1 cellular context compared by ENCODE assay signal in the genomic region with DNA sequence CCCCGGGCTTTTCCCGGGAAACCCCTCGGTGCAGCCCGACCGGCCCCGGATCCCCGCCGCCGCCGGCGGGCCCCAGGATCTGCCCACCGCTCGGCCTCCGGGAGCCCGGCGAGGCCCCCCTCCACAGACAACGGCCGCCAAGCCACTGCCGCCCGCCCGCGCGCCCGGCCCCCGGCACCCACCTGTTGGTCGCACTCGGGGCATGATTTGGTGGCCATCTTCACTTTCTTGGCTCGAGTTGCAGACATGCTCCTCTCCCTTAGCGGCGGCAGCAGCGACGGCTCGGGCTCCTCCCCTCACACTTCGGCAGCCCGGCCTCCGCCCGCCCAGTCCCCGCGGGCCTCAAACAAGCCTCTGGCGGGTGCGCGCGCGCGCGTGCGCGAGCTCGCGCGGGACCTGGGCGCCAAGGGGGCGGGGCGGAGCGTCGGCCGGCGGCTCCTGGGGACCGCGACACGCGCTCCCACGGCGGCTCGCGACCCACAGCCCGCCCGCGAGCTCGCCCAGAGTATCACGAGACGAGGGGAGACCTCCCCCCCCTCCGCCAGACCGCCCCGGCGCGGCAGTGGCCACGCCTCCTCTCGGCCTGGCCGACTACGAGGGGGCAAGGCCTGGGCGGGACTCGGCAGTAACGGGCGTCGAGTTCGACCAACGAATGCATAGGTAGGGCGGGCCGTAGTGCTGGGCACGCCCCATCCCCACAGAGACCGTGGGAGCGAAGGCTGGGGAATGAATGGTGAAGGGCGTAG.
A peak's percentile ranks its signal among the peaks of the same experiment; 100 is the strongest.
TF ChIP-seq lines count a peak whose summit lies in the region.

A gene with protein sequence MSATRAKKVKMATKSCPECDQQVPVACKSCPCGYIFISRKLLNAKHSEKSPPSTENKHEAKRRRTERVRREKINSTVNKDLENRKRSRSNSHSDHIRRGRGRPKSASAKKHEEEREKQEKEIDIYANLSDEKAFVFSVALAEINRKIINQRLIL (minus strand): TSS at position 279 of the 746 bp plus-strand sequence. CDS start 31 bp downstream, at position 248.

TF ChIP-seq in K562, 482 proteins besides CTCF, POLR2A, EP300 and RAD21 (continued from another document and continues in another):
- TF ChIP-seq TSHZ1 (CRISPR knock-in tag; IDR thresholded peaks at IDR 0.05) (no peak), ZNF583 (CRISPR knock-in tag; IDR thresholded peaks at IDR 0.05) (0 out of 2 replicates have a peak, but pooled peaks have one; percentile 19), RBM17 (IDR thresholded peaks at IDR 0.05; ENCODE audit: borderline replicate concordance, low read depth, low read length) (no peak), ZNF79 (CRISPR knock-in tag; IDR thresholded peaks at IDR 0.05; ENCODE audit: low read depth) (no peak), FOXA1 (IDR thresholded peaks at IDR 0.05; ENCODE audit: borderline replicate concordance) (no peak), ZBTB5 (IDR thresholded peaks at IDR 0.05) (no peak), ARID2 (IDR thresholded peaks at IDR 0.05) (no peak), ZNF143 (CRISPR knock-in tag; IDR thresholded peaks at IDR 0.05) (no peak), NCOR1 (IDR thresholded peaks at IDR 0.05) (peak; percentile 19; the same call in 1 of the 2 replicates), RERE (CRISPR knock-in tag; IDR thresholded peaks at IDR 0.05; ENCODE audit: borderline replicate concordance) (no peak), ZBTB9 (CRISPR knock-in tag; IDR thresholded peaks at IDR 0.05) (no peak), LCOR (CRISPR knock-in tag; IDR thresholded peaks at IDR 0.05) (no peak), SAFB (IDR thresholded peaks at IDR 0.05; ENCODE audit: borderline replicate concordance, low read depth, low read length) (peak; percentile 97), ZNF431 (CRISPR knock-in tag; IDR thresholded peaks at IDR 0.05) (no peak), ZC3H8 (IDR thresholded peaks at IDR 0.05) (no peak), ZNF644 (tag; IDR thresholded peaks at IDR 0.05; ENCODE audit: low read depth) (peak; percentile 16; the same call in 1 of the 2 replicates), TFE3 (CRISPR knock-in tag; IDR thresholded peaks at IDR 0.05) (no peak), CTBP1 (IDR thresholded peaks at IDR 0.05; ENCODE audit: borderline replicate concordance) (peak; percentile 65; the same call in 1 of the 2 replicates), ZNF282 (CRISPR knock-in tag; IDR thresholded peaks at IDR 0.05) (no peak), TAF7 (tag; IDR thresholded peaks at IDR 0.05) (no peak), POLR2G (IDR thresholded peaks at IDR 0.05; ENCODE audit: low read depth, low read length) (peak; percentile 92), SUPT5H (IDR thresholded peaks at IDR 0.05) (peak; percentile 56), NRF1 (conservative IDR thresholded peaks at IDR 0.05 in 1 of 2, IDR thresholded peaks at IDR 0.05 in 1 of 2) (peak; percentile 92 to 94), ILF3 (IDR thresholded peaks at IDR 0.05; ENCODE audit: borderline replicate concordance) (no peak), ZBED1 (IDR thresholded peaks at IDR 0.05) (peak; percentile 98)
- TF ChIP-seq, protein P1, sequence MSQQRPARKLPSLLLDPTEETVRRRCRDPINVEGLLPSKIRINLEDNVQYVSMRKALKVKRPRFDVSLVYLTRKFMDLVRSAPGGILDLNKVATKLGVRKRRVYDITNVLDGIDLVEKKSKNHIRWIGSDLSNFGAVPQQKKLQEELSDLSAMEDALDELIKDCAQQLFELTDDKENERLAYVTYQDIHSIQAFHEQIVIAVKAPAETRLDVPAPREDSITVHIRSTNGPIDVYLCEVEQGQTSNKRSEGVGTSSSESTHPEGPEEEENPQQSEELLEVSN (IDR thresholded peaks at IDR 0.05; ENCODE audit: borderline replicate concordance in 1 of 2, extremely low read depth in 1 of 2, insufficient read depth in 1 of 2, insufficient read length in 1 of 2, low read depth in 1 of 2, low read length in 1 of 2, poor library complexity in 1 of 2, severe bottlenecking in 1 of 2) = peak; percentile 63 to 87
- TF ChIP-seq, protein P2, sequence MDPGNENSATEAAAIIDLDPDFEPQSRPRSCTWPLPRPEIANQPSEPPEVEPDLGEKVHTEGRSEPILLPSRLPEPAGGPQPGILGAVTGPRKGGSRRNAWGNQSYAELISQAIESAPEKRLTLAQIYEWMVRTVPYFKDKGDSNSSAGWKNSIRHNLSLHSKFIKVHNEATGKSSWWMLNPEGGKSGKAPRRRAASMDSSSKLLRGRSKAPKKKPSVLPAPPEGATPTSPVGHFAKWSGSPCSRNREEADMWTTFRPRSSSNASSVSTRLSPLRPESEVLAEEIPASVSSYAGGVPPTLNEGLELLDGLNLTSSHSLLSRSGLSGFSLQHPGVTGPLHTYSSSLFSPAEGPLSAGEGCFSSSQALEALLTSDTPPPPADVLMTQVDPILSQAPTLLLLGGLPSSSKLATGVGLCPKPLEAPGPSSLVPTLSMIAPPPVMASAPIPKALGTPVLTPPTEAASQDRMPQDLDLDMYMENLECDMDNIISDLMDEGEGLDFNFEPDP (CRISPR knock-in tag; IDR thresholded peaks at IDR 0.05) = no peak
- TF ChIP-seq, protein P3, sequence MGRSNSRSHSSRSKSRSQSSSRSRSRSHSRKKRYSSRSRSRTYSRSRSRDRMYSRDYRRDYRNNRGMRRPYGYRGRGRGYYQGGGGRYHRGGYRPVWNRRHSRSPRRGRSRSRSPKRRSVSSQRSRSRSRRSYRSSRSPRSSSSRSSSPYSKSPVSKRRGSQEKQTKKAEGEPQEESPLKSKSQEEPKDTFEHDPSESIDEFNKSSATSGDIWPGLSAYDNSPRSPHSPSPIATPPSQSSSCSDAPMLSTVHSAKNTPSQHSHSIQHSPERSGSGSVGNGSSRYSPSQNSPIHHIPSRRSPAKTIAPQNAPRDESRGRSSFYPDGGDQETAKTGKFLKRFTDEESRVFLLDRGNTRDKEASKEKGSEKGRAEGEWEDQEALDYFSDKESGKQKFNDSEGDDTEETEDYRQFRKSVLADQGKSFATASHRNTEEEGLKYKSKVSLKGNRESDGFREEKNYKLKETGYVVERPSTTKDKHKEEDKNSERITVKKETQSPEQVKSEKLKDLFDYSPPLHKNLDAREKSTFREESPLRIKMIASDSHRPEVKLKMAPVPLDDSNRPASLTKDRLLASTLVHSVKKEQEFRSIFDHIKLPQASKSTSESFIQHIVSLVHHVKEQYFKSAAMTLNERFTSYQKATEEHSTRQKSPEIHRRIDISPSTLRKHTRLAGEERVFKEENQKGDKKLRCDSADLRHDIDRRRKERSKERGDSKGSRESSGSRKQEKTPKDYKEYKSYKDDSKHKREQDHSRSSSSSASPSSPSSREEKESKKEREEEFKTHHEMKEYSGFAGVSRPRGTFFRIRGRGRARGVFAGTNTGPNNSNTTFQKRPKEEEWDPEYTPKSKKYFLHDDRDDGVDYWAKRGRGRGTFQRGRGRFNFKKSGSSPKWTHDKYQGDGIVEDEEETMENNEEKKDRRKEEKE (IDR thresholded peaks at IDR 0.05; ENCODE audit: borderline replicate concordance in 1 of 2, control insufficient read depth in 1 of 2, low read depth in 2 of 2, low read length in 1 of 2) = no peak
- TF ChIP-seq, protein P4, sequence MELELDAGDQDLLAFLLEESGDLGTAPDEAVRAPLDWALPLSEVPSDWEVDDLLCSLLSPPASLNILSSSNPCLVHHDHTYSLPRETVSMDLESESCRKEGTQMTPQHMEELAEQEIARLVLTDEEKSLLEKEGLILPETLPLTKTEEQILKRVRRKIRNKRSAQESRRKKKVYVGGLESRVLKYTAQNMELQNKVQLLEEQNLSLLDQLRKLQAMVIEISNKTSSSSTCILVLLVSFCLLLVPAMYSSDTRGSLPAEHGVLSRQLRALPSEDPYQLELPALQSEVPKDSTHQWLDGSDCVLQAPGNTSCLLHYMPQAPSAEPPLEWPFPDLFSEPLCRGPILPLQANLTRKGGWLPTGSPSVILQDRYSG (tag; conservative IDR thresholded peaks at IDR 0.05; ENCODE audit: low read depth) = no peak
